8 cellular contexts compared by ENCODE assay signal in genomic region chr1:154198756-154199562, GRCh38. TPM values are rescaled to one million over a fixed set of nuclear protein-coding genes. Genes with fewer than 3 reads are reported as not detected.
DNase-seq lines count a peak whose midpoint lies in the region; ATAC-seq and TF ChIP-seq lines count a peak whose summit lies in the region.

No MANE protein-coding gene starts in this region.

- intact Hi-C loops in activated CD4-positive, alpha-beta T cell treated with anti-CD3 and anti-CD28 coated beads, Interleukin-2, amount 10 ng/mL, durations not matched to agents 24 days and 14 days (cut with micrococcal nuclease) = loop anchor here (1.0 kb wide), 1 partner anchor 73 kb away; the partner anchor contains the start of gene HAX1

- H3K4me3 Mint-ChIP-seq in activated CD4-positive, alpha-beta T cell treated with anti-CD3 and anti-CD28 coated beads, Interleukin-2, amount 10 ng/mL, durations not matched to agents 24 days and 14 days = no peak overlapping the region
- H3K4me3 Mint-ChIP-seq in T-helper 2 cell treated with Interferon-gamma antibody and Interleukin-4, amounts not matched to agents 5 μg/mL and 100 μg/mL, for 36 hours = no peak overlapping the region

- ATAC-seq in omental fat pad (ENCODE audit: low FRiP score) = peak; percentile 61
- no peak for ATAC-seq in HG02938 (IDR thresholded peaks at IDR 0.05; ENCODE audit: unreplicated experiment)

- POLR2A ChIA-PET in GM10248 (lab: Yijun Ruan, JAX) = interaction anchor here (0.6 kb wide), 1 partner anchor 204 kb away, joined by 5 read pairs; no protein-coding TSS in a partner anchor

- no peaks in the 10 kb centered on the region for H3K36me3 Mint-ChIP-seq in activated CD4-positive, alpha-beta T cell treated with anti-CD3 and anti-CD28 coated beads, Interleukin-2, amount 10 ng/mL, durations not matched to agents 24 days and 14 days (ENCODE audit: low read depth)
- no peaks in the 10 kb centered on the region for H3K36me3 Mint-ChIP-seq in T-helper 2 cell treated with Interferon-gamma antibody and Interleukin-4, amounts not matched to agents 5 μg/mL and 100 μg/mL, for 36 hours (ENCODE audit: low read depth)

- H3K27me3 Mint-ChIP-seq in activated CD4-positive, alpha-beta T cell treated with anti-CD3 and anti-CD28 coated beads, Interleukin-2, amount 10 ng/mL, durations not matched to agents 24 days and 14 days = peaks cover 7% of the 10 kb centered on the region
- peaks cover 9% of the 10 kb centered on the region for H3K27me3 Mint-ChIP-seq in T-helper 2 cell treated with Interferon-gamma antibody and Interleukin-4, amounts not matched to agents 5 μg/mL and 100 μg/mL, for 36 hours (ENCODE audit: low read depth)

- H3K9me3 Mint-ChIP-seq in activated CD4-positive, alpha-beta T cell treated with anti-CD3 and anti-CD28 coated beads, Interleukin-2, amount 10 ng/mL, durations not matched to agents 24 days and 14 days = no peaks in the 10 kb centered on the region
- no peaks in the 10 kb centered on the region for H3K9me3 Mint-ChIP-seq in T-helper 2 cell treated with Interferon-gamma antibody and Interleukin-4, amounts not matched to agents 5 μg/mL and 100 μg/mL, for 36 hours

- peak; percentile 64 for TF ChIP-seq CTCF in GM10248 (IDR thresholded peaks at IDR 0.05; ENCODE audit: control extremely low read depth, extremely low read depth, low read depth, missing control alignments)
- no peak for TF ChIP-seq CTCF in omental fat pad (IDR thresholded peaks at IDR 0.05)

- no peak overlapping the region for H3K27ac Mint-ChIP-seq in activated CD4-positive, alpha-beta T cell treated with anti-CD3 and anti-CD28 coated beads, Interleukin-2, amount 10 ng/mL, durations not matched to agents 24 days and 14 days
- H3K27ac Mint-ChIP-seq in T-helper 2 cell treated with Interferon-gamma antibody and Interleukin-4, amounts not matched to agents 5 μg/mL and 100 μg/mL, for 36 hours = no peak overlapping the region

- DNase-seq in AG08396 (ENCODE audit: low spot score) = peak; percentile 46
- DNase-seq in GM10248 (ENCODE audit: extremely low spot score) = peak; percentile 53
- peak; percentile 39 for DNase-seq in NCI-H2081 treated with DMSO at 0.1 percent for 48 hours (lab: John Stamatoyannopoulos, UW)
- peak; percentile 83 for DNase-seq in activated CD4-positive, alpha-beta T cell treated with anti-CD3 and anti-CD28 coated beads, Interleukin-2, amount 10 ng/mL, durations not matched to agents 24 days and 14 days
- DNase-seq in fibroblast of peridontal ligament (ENCODE audit: extremely low read depth) = peak; percentile 80
- DNase-seq in omental fat pad (ENCODE audit: low spot score) = no peak
- DNase-seq in T-helper 2 cell treated with Interferon-gamma antibody and Interleukin-4, amounts not matched to agents 5 μg/mL and 100 μg/mL, for 36 hours (ENCODE audit: low spot score) = no peak

- H3K4me1 Mint-ChIP-seq in activated CD4-positive, alpha-beta T cell treated with anti-CD3 and anti-CD28 coated beads, Interleukin-2, amount 10 ng/mL, durations not matched to agents 24 days and 14 days = peaks cover 3% of the 10 kb centered on the region
- H3K4me1 Mint-ChIP-seq in T-helper 2 cell treated with Interferon-gamma antibody and Interleukin-4, amounts not matched to agents 5 μg/mL and 100 μg/mL, for 36 hours (ENCODE audit: low read depth) = peaks cover 3% of the 10 kb centered on the region

- CTCF ChIA-PET in GM10248 (lab: Yijun Ruan, JAX) = interaction anchor here (0.6 to 4.4 kb wide), 28 partner anchors 9 to 348 kb away, joined by 3 to 30 read pairs (median 6); partner anchors contain the start of genes HAX1 and UBAP2L

RNA-seq across cellular contexts. Expression of gene TPM3, which starts 7.1 kb away (rescaled TPM):
- total RNA-seq in activated CD4-positive, alpha-beta T cell treated with anti-CD3 and anti-CD28 coated beads, Interleukin-2, amount 10 ng/mL, durations not matched to agents 24 days and 14 days = 633 and 635 TPM in 2 replicates
- 100 to 1,000 TPM; 285 to 611 (median 352) TPM for total RNA-seq in omental fat pad

RNA-seq across cellular contexts. Expression of gene CFAP141, which starts 7.2 kb away (rescaled TPM):
- total RNA-seq in activated CD4-positive, alpha-beta T cell treated with anti-CD3 and anti-CD28 coated beads, Interleukin-2, amount 10 ng/mL, durations not matched to agents 24 days and 14 days = not detected in 2 replicates
- not detected for total RNA-seq in omental fat pad

RNA-seq across cellular contexts. Expression of gene UBAP2L, which starts 21.8 kb away (rescaled TPM):
- 277 and 281 TPM in 2 replicates for total RNA-seq in activated CD4-positive, alpha-beta T cell treated with anti-CD3 and anti-CD28 coated beads, Interleukin-2, amount 10 ng/mL, durations not matched to agents 24 days and 14 days
- 10 to 100 TPM; 51.9 to 92.1 (median 73.6) TPM for total RNA-seq in omental fat pad

RNA-seq across cellular contexts. Expression of gene NUP210L, which starts 44.1 kb away (rescaled TPM):
- 0.02 TPM in 1 of 2 replicates, not detected in the other for total RNA-seq in activated CD4-positive, alpha-beta T cell treated with anti-CD3 and anti-CD28 coated beads, Interleukin-2, amount 10 ng/mL, durations not matched to agents 24 days and 14 days
- under 1 TPM in 3 of 4 donors, not detected in 1; 0.06 to 0.12 (median 0.09) TPM for total RNA-seq in omental fat pad

Comparison
In these comparisons a context has a peak if more than half of its experiments do, and no peak if none do; other contexts are left out.
1. DNase-seq: peak in AG08396 (single experiment), GM10248 (single experiment), NCI-H2081 treated with DMSO at 0.1 percent for 48 hours (single experiment), activated CD4-positive, alpha-beta T cell treated with anti-CD3 and anti-CD28 coated beads, Interleukin-2, amount 10 ng/mL, durations not matched to agents 24 days and 14 days (single experiment) and fibroblast of peridontal ligament (single experiment); none in omental fat pad (single experiment) and T-helper 2 cell treated with Interferon-gamma antibody and Interleukin-4, amounts not matched to agents 5 μg/mL and 100 μg/mL, for 36 hours (single experiment).